In the genomic region with DNA sequence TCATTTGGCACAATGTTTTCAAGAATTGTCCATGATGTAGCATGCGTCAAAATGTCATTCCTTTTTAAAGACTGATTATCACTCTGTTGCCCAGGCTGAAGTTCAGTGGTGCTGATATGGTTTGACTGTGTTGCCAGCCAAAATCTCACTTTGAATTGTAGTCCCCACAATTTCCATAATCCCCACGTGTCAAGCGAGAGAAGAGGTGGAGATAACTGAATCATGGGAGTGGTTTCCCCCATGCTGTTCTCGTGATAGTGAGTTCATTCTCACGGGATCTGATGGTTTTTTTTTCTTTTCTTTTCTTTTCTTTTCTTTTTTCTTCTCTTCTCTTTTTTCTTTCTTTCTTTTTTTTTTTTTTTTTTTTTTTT, we compare ENCODE assay signal across 17 cellular contexts. TPM values are rescaled to one million over a fixed set of nuclear protein-coding genes. Genes with fewer than 3 reads are reported as not detected.
DNase-seq lines count a peak whose midpoint lies in the region; ATAC-seq and TF ChIP-seq lines count a peak whose summit lies in the region.
"Had no signal": no experiment of that assay in that cellular context is flagged by ENCODE, and none has a peak within 500 bp of the region (broad histone marks: within the 10 kb centered on the region; RNA-seq: fewer than 3 reads in every experiment).

No MANE protein-coding gene starts in this region.

- no peak overlapping the region for H3K4me3 Mint-ChIP-seq in stimulated activated effector memory CD8-positive, alpha-beta T cell treated with anti-CD3 and anti-CD28 coated beads, Interleukin-12 subunit alpha, Interleukin-12 subunit beta, amount 100 ng/mL, for 72 hours
- H3K4me3 Mint-ChIP-seq: CD4-positive, alpha-beta T cell; T-cell had no signal

- H3K9me3 Mint-ChIP-seq in stimulated activated effector memory CD8-positive, alpha-beta T cell treated with anti-CD3 and anti-CD28 coated beads, Interleukin-12 subunit alpha, Interleukin-12 subunit beta, amount 100 ng/mL, for 72 hours: peaks cover 2% of the 10 kb centered on the region
- H3K9me3 Mint-ChIP-seq: CD4-positive, alpha-beta T cell; T-cell had no signal

- peak overlapping the region; percentile 60 for H2AFZ ChIP-seq in SU-DHL-6 (ENCODE audit: low read depth, low read length, severe bottlenecking)

- H3K36me3 ChIP-seq in SU-DHL-6 (ENCODE audit: low read length) (no peaks in the 10 kb centered on the region), prostate gland (no peaks in the 10 kb centered on the region), thyroid gland (no peaks in the 10 kb centered on the region)
- H3K36me3 ChIP-seq: Peyer's patch had no signal

- intact Hi-C loops in prostate gland (cut with DNase I): no loop called here
- intact Hi-C loops in thyroid gland (cut with DNase I): no loop called here

- TF ChIP-seq POLR2A in prostate gland (IDR thresholded peaks at IDR 0.05): no peak
- TF ChIP-seq POLR2A in thyroid gland (IDR thresholded peaks at IDR 0.05): no peak

- H3K4me1 Mint-ChIP-seq in stimulated activated effector memory CD8-positive, alpha-beta T cell treated with anti-CD3 and anti-CD28 coated beads, Interleukin-12 subunit alpha, Interleukin-12 subunit beta, amount 100 ng/mL, for 72 hours: no peaks in the 10 kb centered on the region

- H3K4me1 ChIP-seq in prostate gland (replicated peaks) (no peaks in the 10 kb centered on the region), thyroid gland (no peaks in the 10 kb centered on the region)
- H3K4me1 ChIP-seq: Peyer's patch had no signal

- H3K27ac ChIP-seq in SU-DHL-6 (ENCODE audit: low read depth, low read length): peak overlapping the region; percentile 88
- no peak overlapping the region for H3K27ac ChIP-seq in prostate gland
- H3K27ac ChIP-seq in thyroid gland: no peak overlapping the region
- H3K27ac ChIP-seq: Peyer's patch, SK-N-MC had no signal

- H3K9me2 ChIP-seq in SU-DHL-6 (replicated peaks; ENCODE audit: insufficient read depth, low read length): no peaks in the 10 kb centered on the region

- peak overlapping the region; percentile 26 for H3K9ac ChIP-seq in SU-DHL-6 (ENCODE audit: low read length)

- H4K20me1 ChIP-seq in SU-DHL-6 (ENCODE audit: low read depth, low read length): no peaks in the 10 kb centered on the region

- no peaks in the 10 kb centered on the region for H3K36me3 Mint-ChIP-seq in stimulated activated effector memory CD8-positive, alpha-beta T cell treated with anti-CD3 and anti-CD28 coated beads, Interleukin-12 subunit alpha, Interleukin-12 subunit beta, amount 100 ng/mL, for 72 hours
- H3K36me3 Mint-ChIP-seq: T-cell had no signal

- peaks cover 14% of the 10 kb centered on the region for H3F3A ChIP-seq in SU-DHL-6 (ENCODE audit: insufficient read depth)

- H3K4me2 ChIP-seq in SU-DHL-6 (ENCODE audit: low read depth, low read length, poor library complexity, severe bottlenecking): peak overlapping the region; percentile 69

- H3K27me3 ChIP-seq in SU-DHL-6 (ENCODE audit: low read length) (no peaks in the 10 kb centered on the region), prostate gland (replicated peaks; ENCODE audit: insufficient read depth) (no peaks in the 10 kb centered on the region), thyroid gland (no peaks in the 10 kb centered on the region)
- H3K27me3 ChIP-seq: Peyer's patch had no signal

- H3K4me3 ChIP-seq in SU-DHL-6 (ENCODE audit: insufficient read depth, low read length, poor library complexity, severe bottlenecking): peak overlapping the region; percentile 39
- no peak overlapping the region for H3K4me3 ChIP-seq in prostate gland
- no peak overlapping the region for H3K4me3 ChIP-seq in thyroid gland (replicated peaks in 1 of 3)
- H3K4me3 ChIP-seq: K562, Peyer's patch, SK-N-MC had no signal

- ATAC-seq in GM18498 (IDR thresholded peaks at IDR 0.05; ENCODE audit: unreplicated experiment) (peak; percentile 42), HG03175 (IDR thresholded peaks at IDR 0.05; ENCODE audit: unreplicated experiment) (peak; percentile 42)
- peak; percentile 21 for ATAC-seq in stimulated activated effector memory CD8-positive, alpha-beta T cell treated with anti-CD3 and anti-CD28 coated beads, Interleukin-12 subunit alpha, Interleukin-12 subunit beta, amount 100 ng/mL, for 72 hours
- ATAC-seq: K562, T-cell had no signal

- no peak for DNase-seq in stimulated activated effector memory CD8-positive, alpha-beta T cell treated with anti-CD3 and anti-CD28 coated beads, Interleukin-12 subunit alpha, Interleukin-12 subunit beta, amount 100 ng/mL, for 72 hours (ENCODE audit: low spot score in 2 of 2)
- DNase-seq in NCI-H146 (lab: John Stamatoyannopoulos, UW): no peak
- DNase-seq in prostate gland (ENCODE audit: low spot score): no peak
- no peak for DNase-seq in globus pallidus (ENCODE audit: low spot score)
- no peak for DNase-seq in thyroid gland
- DNase-seq: CD4-positive, alpha-beta T cell; NCI-H1417 treated with DMSO at 0.1 percent for 48 hours; NCI-H2081; NCI-H774; Peyer's patch; Right ventricle myocardium superior; T-cell had no signal

- WGBS in prostate gland: 81% methylated on average over 5 of the region's 5 CpGs
- 79 to 82% methylated on average over 5 of the region's 5 CpGs for WGBS in thyroid gland, 2 donors

- no peak overlapping the region for H3K27ac Mint-ChIP-seq in stimulated activated effector memory CD8-positive, alpha-beta T cell treated with anti-CD3 and anti-CD28 coated beads, Interleukin-12 subunit alpha, Interleukin-12 subunit beta, amount 100 ng/mL, for 72 hours
- H3K27ac Mint-ChIP-seq: CD4-positive, alpha-beta T cell; T-cell had no signal

- no peak for TF ChIP-seq CTCF in SU-DHL-6 (IDR thresholded peaks at IDR 0.05; ENCODE audit: insufficient read depth, low read length, poor library complexity, severe bottlenecking)
- TF ChIP-seq CTCF in prostate gland (IDR thresholded peaks at IDR 0.05): no peak
- no peak for TF ChIP-seq CTCF in thyroid gland (IDR thresholded peaks at IDR 0.05)

- no peaks in the 10 kb centered on the region for H3K9me3 ChIP-seq in SU-DHL-6 (ENCODE audit: insufficient read depth, low read length)
- no peaks in the 10 kb centered on the region for H3K9me3 ChIP-seq in prostate gland
- H3K9me3 ChIP-seq in thyroid gland: no peaks in the 10 kb centered on the region
- H3K9me3 ChIP-seq: Peyer's patch had no signal

- H3K79me2 ChIP-seq in SU-DHL-6 (ENCODE audit: insufficient read depth, low read length): no peaks in the 10 kb centered on the region

RNA-seq across cellular contexts. Expression of a gene that starts 21.8 kb away (rescaled TPM):
- total RNA-seq in prostate gland (1 to 10 TPM; 6.2 to 6.8 TPM), thyroid gland (10 to 100 TPM; 11.0 to 27.6 (median 21.1) TPM)
